ENCODE assay signal across 1 cellular context in the genomic region with DNA sequence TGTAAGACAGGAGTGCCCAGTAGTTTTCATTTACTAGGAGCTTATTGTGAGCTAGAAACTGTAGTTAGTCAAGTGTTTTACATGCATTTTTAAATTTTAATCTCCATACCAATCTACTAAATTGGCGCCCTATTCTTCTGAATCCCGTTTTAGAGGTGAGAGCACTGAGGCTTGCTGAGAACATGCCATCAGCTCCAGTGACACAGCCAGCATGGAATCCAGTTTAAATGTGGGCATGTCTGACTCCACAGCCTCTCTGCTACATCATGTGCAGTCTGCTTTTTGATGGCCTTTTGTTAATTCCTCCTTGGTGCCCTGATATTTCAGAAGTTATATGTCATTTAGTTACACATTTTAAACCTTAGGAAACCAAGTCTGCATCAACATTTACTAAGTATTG.
TF ChIP-seq lines count a peak whose summit lies in the region.

No MANE protein-coding gene starts in this region.

TF ChIP-seq in K562, 482 proteins besides CTCF, POLR2A, EP300 and RAD21 (continued from another document):
- TF ChIP-seq, protein P1, sequence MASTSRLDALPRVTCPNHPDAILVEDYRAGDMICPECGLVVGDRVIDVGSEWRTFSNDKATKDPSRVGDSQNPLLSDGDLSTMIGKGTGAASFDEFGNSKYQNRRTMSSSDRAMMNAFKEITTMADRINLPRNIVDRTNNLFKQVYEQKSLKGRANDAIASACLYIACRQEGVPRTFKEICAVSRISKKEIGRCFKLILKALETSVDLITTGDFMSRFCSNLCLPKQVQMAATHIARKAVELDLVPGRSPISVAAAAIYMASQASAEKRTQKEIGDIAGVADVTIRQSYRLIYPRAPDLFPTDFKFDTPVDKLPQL (IDR thresholded peaks at IDR 0.05; ENCODE audit: extremely low read depth, insufficient read length), result no peak
- TF ChIP-seq PHTF2 (CRISPR knock-in tag; IDR thresholded peaks at IDR 0.05), result no peak
